ENCODE assay signal across 14 cellular contexts in genomic region chr1:10555635-10556429, GRCh38.
DNase-seq lines count a peak whose midpoint lies in the region; ATAC-seq and TF ChIP-seq lines count a peak whose summit lies in the region.
"Had no signal": no experiment of that assay in that cellular context is flagged by ENCODE, and none has a peak within 500 bp of the region (broad histone marks: within the 10 kb centered on the region; RNA-seq: fewer than 3 reads in every experiment).

No MANE protein-coding gene starts in this region.

- ATAC-seq in Right ventricle myocardium superior (ENCODE audit: poor library complexity), result peak; percentile 64
- peak; percentile 57 for ATAC-seq in WTC11
- peak; percentile 87 for ATAC-seq in left lobe of liver
- ATAC-seq in stimulated activated naive CD8-positive, alpha-beta T cell treated with anti-CD3 and anti-CD28 coated beads, Interleukin-15, Interleukin-2, amounts not matched to agents 100 U/mL and 50 U/mL, for 24 hours, result no peak
- ATAC-seq in GM18870 (IDR thresholded peaks at IDR 0.05; ENCODE audit: unreplicated experiment), result no peak
- ATAC-seq: mucosa of descending colon had no signal

- no peaks in the 10 kb centered on the region for H3K27me3 ChIP-seq in right atrium auricular region
- H3K27me3 ChIP-seq: stomach had no signal

- no peak for DNase-seq in Right ventricle myocardium superior
- DNase-seq in right atrium auricular region (ENCODE audit: low spot score), result no peak
- peak; percentile 23 for DNase-seq in WTC11 (ENCODE audit: low spot score)
- DNase-seq in left lobe of liver (ENCODE audit: low spot score), result peak; percentile 78
- no peak for DNase-seq in GM19238 (ENCODE audit: insufficient read length, low spot score)
- DNase-seq in stimulated activated naive CD8-positive, alpha-beta T cell treated with anti-CD3 and anti-CD28 coated beads, Interleukin-15, Interleukin-2, amounts not matched to agents 100 U/mL and 50 U/mL, for 24 hours, result no peak
- DNase-seq in SK-N-DZ (ENCODE audit: low spot score), result no peak
- DNase-seq: cortex of kidney; mucosa of descending colon; stimulated activated CD4-positive, alpha-beta T cell treated with anti-CD3 and anti-CD28 coated beads, Interleukin-15, amount 100 ng/mL, for 24 hours; stomach; T1000 had no signal

- no peaks in the 10 kb centered on the region for H3K36me3 Mint-ChIP-seq in WTC11

- H3K27ac ChIP-seq in right atrium auricular region, result no peak overlapping the region
- H3K27ac ChIP-seq: KMS-11, stomach had no signal

- intact Hi-C loops in Right ventricle myocardium superior (cut with DNase I), result no loop called here

- H3K9me3 ChIP-seq in right atrium auricular region, result no peaks in the 10 kb centered on the region
- H3K9me3 ChIP-seq: mucosa of descending colon, stomach had no signal

- H3K9me3 Mint-ChIP-seq in WTC11, result no peaks in the 10 kb centered on the region

- H3K27ac Mint-ChIP-seq in WTC11, result peak overlapping the region; percentile 95

- no peaks in the 10 kb centered on the region for H3K27me3 Mint-ChIP-seq in WTC11 (ENCODE audit: low read depth)

- H3K4me3 ChIP-seq in right atrium auricular region, result no peak overlapping the region
- H3K4me3 ChIP-seq: mucosa of descending colon, stomach had no signal

- CTCF ChIA-PET in WTC11 (lab: Charles Lee), result interaction anchor here (1.7 to 3.1 kb wide), 2 partner anchors 27 to 312 kb away, joined by 4 to 13 read pairs; no protein-coding TSS in a partner anchor

- peaks cover 36% of the 10 kb centered on the region for H3K4me1 Mint-ChIP-seq in WTC11

- POLR2A ChIA-PET in WTC11 (lab: Charles Lee), result interaction anchor here (0.5 kb wide), 1 partner anchor 9 kb away, joined by 3 read pairs; no protein-coding TSS in a partner anchor

- H3K4me3 Mint-ChIP-seq in WTC11, result no peak overlapping the region

- H3K36me3 ChIP-seq in right atrium auricular region, result no peaks in the 10 kb centered on the region
- H3K36me3 ChIP-seq: stomach had no signal

- TF ChIP-seq CTCF in right atrium auricular region (IDR thresholded peaks at IDR 0.05), result no peak
- no peak for TF ChIP-seq CTCF in WTC11 (IDR thresholded peaks at IDR 0.05)

- peaks cover 0 to 10% of the 10 kb centered on the region in 2 donors for H3K4me1 ChIP-seq in right atrium auricular region

TF ChIP-seq in WTC11, 78 proteins besides CTCF, POLR2A, EP300 and RAD21:
- peak; percentile 59; the same call in 1 of the 2 replicates for TF ChIP-seq ZNF263 (CRISPR knock-in tag; IDR thresholded peaks at IDR 0.05; ENCODE audit: low read depth)
- TF ChIP-seq GABPB1 (CRISPR knock-in tag; IDR thresholded peaks at IDR 0.05), result peak; percentile 98
- no peak for TF ChIP-seq ZNF425 (CRISPR knock-in tag; conservative IDR thresholded peaks at IDR 0.05)

Comparison
In these comparisons a context has a peak if more than half of its experiments do, and no peak if none do; other contexts are left out.
1. ATAC-seq: peak in Right ventricle myocardium superior (single experiment), WTC11 (single experiment) and left lobe of liver (single experiment); none in stimulated activated naive CD8-positive, alpha-beta T cell treated with anti-CD3 and anti-CD28 coated beads, Interleukin-15, Interleukin-2, amounts not matched to agents 100 U/mL and 50 U/mL, for 24 hours (single experiment) and GM18870 (single experiment).
2. DNase-seq: peak in WTC11 (single experiment) and left lobe of liver (single experiment); none in Right ventricle myocardium superior (single experiment), right atrium auricular region (single experiment), GM19238 (single experiment), stimulated activated naive CD8-positive, alpha-beta T cell treated with anti-CD3 and anti-CD28 coated beads, Interleukin-15, Interleukin-2, amounts not matched to agents 100 U/mL and 50 U/mL, for 24 hours (single experiment) and SK-N-DZ (single experiment).